In genomic region chrX:11143931-11144678, GRCh38 we compare ENCODE assay signal across 8 cellular contexts. TPM values are rescaled to one million over a fixed set of nuclear protein-coding genes. Genes with fewer than 3 reads are reported as not detected.
DNase-seq lines count a peak whose midpoint lies in the region; ATAC-seq and TF ChIP-seq lines count a peak whose summit lies in the region.

No MANE protein-coding gene starts in this region.

- DNase-seq in activated naive CD4-positive, alpha-beta T cell treated with Interleukin-2 at 50 U/mL for 16 hours: peak; percentile 16
- no peak for DNase-seq in activated naive CD4-positive, alpha-beta T cell (lab: John Stamatoyannopoulos, UW)
- DNase-seq in NCI-H1417 treated with DMSO at 0.1 percent for 48 hours (lab: John Stamatoyannopoulos, UW): peak; percentile 58
- DNase-seq in T-helper 1 cell: peak in 3 of 5 donors; percentile 20 to 66 (median 32)
- DNase-seq in MCF 10A (ENCODE audit: unreplicated experiment): peak; percentile 88
- DNase-seq in inferior parietal cortex (ENCODE audit: extremely low spot score): peak; percentile 87
- DNase-seq in stimulated activated CD4-positive, alpha-beta T cell treated with anti-CD3 and anti-CD28 coated beads, Interleukin-1b, Interleukin-23, amount 100 ng/mL, for 24 hours (ENCODE audit: low read depth in 4 of 4, low spot score in 1 of 4): peak in 3 of 4 experiments; percentile 5 to 35 (median 10)

- intact Hi-C loops in MCF 10A (cut with micrococcal nuclease): loop anchor here (1.0 to 5.0 kb wide), 7 partner anchors 226 to 626 kb away; no protein-coding TSS in a partner anchor

- no peaks in the 10 kb centered on the region for H3K36me3 Mint-ChIP-seq in MCF 10A (ENCODE audit: insufficient read depth, unreplicated experiment)

- POLR2A ChIA-PET in MCF 10A (lab: Yijun Ruan, JAX): no interaction called here

- ATAC-seq in HG02678 (IDR thresholded peaks at IDR 0.05; ENCODE audit: unreplicated experiment): peak; percentile 79

- peaks cover 53% of the 10 kb centered on the region for H3K27me3 Mint-ChIP-seq in MCF 10A (ENCODE audit: insufficient read depth, unreplicated experiment)

- H3K4me1 Mint-ChIP-seq in MCF 10A (ENCODE audit: insufficient read depth, unreplicated experiment): no peaks in the 10 kb centered on the region

- BruUV-seq in MCF 10A (replicated peaks; lab: Mats Ljungman, UMichigan): no TSS peak

- CTCF ChIA-PET in MCF 10A (lab: Yijun Ruan, JAX): interaction anchor here (0.6 to 1.9 kb wide), 12 partner anchors 31 to 1627 kb away, joined by 3 to 29 read pairs (median 4); no protein-coding TSS in a partner anchor

- H3K27ac Mint-ChIP-seq in MCF 10A (ENCODE audit: low read depth, unreplicated experiment): no peak overlapping the region

- H3K9me3 Mint-ChIP-seq in MCF 10A (ENCODE audit: unreplicated experiment): no peaks in the 10 kb centered on the region

- H3K4me3 Mint-ChIP-seq in MCF 10A (ENCODE audit: unreplicated experiment): no peak overlapping the region

- TF ChIP-seq CTCF in MCF 10A (IDR thresholded peaks at IDR 0.05; ENCODE audit: unreplicated experiment): peak; percentile 55

RNA-seq across cellular contexts. Expression of gene HCCS, which starts 33.0 kb away (rescaled TPM):
- 39.3 and 41.0 TPM in 2 replicates for total RNA-seq in MCF 10A (2022)

Comparison
In these comparisons a context has a peak if more than half of its experiments do, and no peak if none do; other contexts are left out.
1. DNase-seq: peak in activated naive CD4-positive, alpha-beta T cell treated with Interleukin-2 at 50 U/mL for 16 hours (single experiment), NCI-H1417 treated with DMSO at 0.1 percent for 48 hours (single experiment), T-helper 1 cell (3 of 5), MCF 10A (single experiment), inferior parietal cortex (single experiment) and stimulated activated CD4-positive, alpha-beta T cell treated with anti-CD3 and anti-CD28 coated beads, Interleukin-1b, Interleukin-23, amount 100 ng/mL, for 24 hours (3 of 4); none in activated naive CD4-positive, alpha-beta T cell (0 of 4).